ENCODE assay signal across 8 cellular contexts in the genomic region with DNA sequence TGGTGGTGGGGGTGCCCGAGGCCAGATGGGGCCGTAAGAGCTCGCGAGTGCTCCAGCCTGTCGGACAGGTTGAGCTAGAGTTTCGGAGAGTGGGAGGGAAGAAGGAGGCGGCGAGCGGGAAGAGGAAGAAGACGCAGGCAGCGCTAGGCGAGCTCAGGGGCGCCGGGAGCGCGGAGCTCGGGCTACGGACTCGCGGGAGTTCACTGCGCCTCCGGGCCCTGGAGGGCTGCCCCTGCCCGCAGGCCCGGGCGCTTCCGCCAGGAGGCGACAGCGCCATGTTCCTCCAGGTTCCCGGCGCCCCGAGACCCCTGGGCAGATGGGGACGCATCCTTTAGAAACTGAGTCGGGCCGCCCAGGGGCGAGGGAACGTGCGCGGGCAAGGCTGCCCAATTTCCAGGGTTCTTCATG. TPM values are rescaled to one million over a fixed set of nuclear protein-coding genes. Genes with fewer than 3 reads are reported as not detected.
DNase-seq lines count a peak whose midpoint lies in the region; TF ChIP-seq lines count a peak whose summit lies in the region.

No MANE protein-coding gene starts in this region.

- TF ChIP-seq CTCF in NB4 (IDR thresholded peaks at IDR 0.05; ENCODE audit: low read depth, low read length): peak; percentile 85
- TF ChIP-seq CTCF in type B pancreatic cell (conservative IDR thresholded peaks at IDR 0.05): peak; percentile 89

- peak overlapping the region; percentile 90 for H3K27ac Mint-ChIP-seq in type B pancreatic cell

- H3K36me3 Mint-ChIP-seq in type B pancreatic cell: peaks cover 22% of the 10 kb centered on the region

- peaks cover 28% of the 10 kb centered on the region for H3K4me1 Mint-ChIP-seq in type B pancreatic cell (ENCODE audit: unreplicated experiment)

- TF ChIP-seq POLR2A in NB4 (IDR thresholded peaks at IDR 0.05; ENCODE audit: extremely low read depth, insufficient read length): no peak

- H3K4me3 ChIP-seq in NB4 (ENCODE audit: low read depth, low read length): peak overlapping the region; percentile 63

- DNase-seq in GM04504 (ENCODE audit: low read depth): peak; percentile 79
- DNase-seq in NB4 (ENCODE audit: low read depth): peak; percentile 91
- DNase-seq in brain pericyte (ENCODE audit: low read depth, low spot score): peak; percentile 44
- DNase-seq in kidney glomerular epithelial cell (lab: John Stamatoyannopoulos, UW): peak; percentile 77
- DNase-seq in type B pancreatic cell (ENCODE audit: extremely low spot score, unreplicated experiment): peak; percentile 83
- DNase-seq in hippocampal formation (lab: John Stamatoyannopoulos, UW): no peak
- no peak for DNase-seq in NCI-H2029 treated with DMSO at 0.1 percent for 48 hours (lab: John Stamatoyannopoulos, UW)
- no peak for DNase-seq in NCI-H146 (lab: John Stamatoyannopoulos, UW)

- peak overlapping the region; percentile 92 for H3K4me3 Mint-ChIP-seq in type B pancreatic cell

- H3K27me3 Mint-ChIP-seq in type B pancreatic cell: peaks cover 82% of the 10 kb centered on the region

- H3K9me3 Mint-ChIP-seq in type B pancreatic cell: no peaks in the 10 kb centered on the region

RNA-seq across cellular contexts. Expression of a gene that starts 1.0 kb away (rescaled TPM):
- total RNA-seq in type B pancreatic cell (ENCODE audit: low replicate concordance): 20.5 and 71.7 TPM in 2 replicates

Comparison
In these comparisons a context has a peak if more than half of its experiments do, and no peak if none do; other contexts are left out.
1. DNase-seq: peak in GM04504 (single experiment), NB4 (single experiment), brain pericyte (single experiment), kidney glomerular epithelial cell (single experiment) and type B pancreatic cell (single experiment); none in hippocampal formation (0 of 2), NCI-H2029 treated with DMSO at 0.1 percent for 48 hours (single experiment) and NCI-H146 (single experiment).